Comparison of ENCODE assay signal across 15 cellular contexts in the genomic region with DNA sequence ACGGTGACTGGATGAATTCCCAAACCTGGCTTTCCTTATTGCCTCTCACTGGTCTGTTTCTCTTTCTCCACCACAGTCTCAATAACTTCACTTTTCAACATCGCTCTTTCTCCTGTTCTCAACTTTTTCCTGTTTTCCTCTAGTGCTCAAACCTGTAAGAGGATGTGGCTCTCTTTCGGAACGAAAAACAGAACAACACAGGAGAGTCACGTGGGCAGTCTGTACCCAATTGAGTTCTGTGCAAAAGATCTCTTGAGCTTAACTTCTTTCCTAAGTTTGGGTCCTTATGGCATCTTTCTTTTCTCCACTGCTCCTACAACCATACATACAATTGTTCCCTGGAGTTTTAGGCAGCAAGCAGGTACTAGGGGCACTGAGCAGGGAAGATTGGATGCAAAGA. TPM values are rescaled to one million over a fixed set of nuclear protein-coding genes. Genes with fewer than 3 reads are reported as not detected.
DNase-seq lines count a peak whose midpoint lies in the region; TF ChIP-seq lines count a peak whose summit lies in the region.
"Had no signal": no experiment of that assay in that cellular context is flagged by ENCODE, and none has a peak within 500 bp of the region (broad histone marks: within the 10 kb centered on the region; RNA-seq: fewer than 3 reads in every experiment).

No MANE protein-coding gene starts in this region.

- H3K9me3 Mint-ChIP-seq in activated naive CD4-positive, alpha-beta T cell treated with anti-CD3 and anti-CD28 coated beads, Interleukin-2, amount 10 ng/mL, durations not matched to agents 7 days and 5 days, result peaks cover 8% of the 10 kb centered on the region

- H3K27ac ChIP-seq in HUES64 (ENCODE audit: low read depth, low read length) (peak overlapping the region; percentile 53), transverse colon (peak overlapping the region; percentile 33 to 73 (median 65))
- H3K27ac ChIP-seq in effector memory CD4-positive, alpha-beta T cell (ENCODE audit: insufficient read depth, low read length, poor library complexity, severe bottlenecking), result no peak overlapping the region
- H3K27ac ChIP-seq: adrenal gland, prostate gland, VCaP had no signal

- intact Hi-C loops in transverse colon (cut with DNase I; ENCODE audit: low total_unique reads), result no loop called here

- in situ Hi-C loops in transverse colon (cut with MboI; ENCODE audit: low pct_ligation_motif_present in 1 of 4, low pct_unique_long_range_greater_than_20kb in 1 of 4, low sequenced_read_pairs in 3 of 4), result no loop called here

- H3K4me3 ChIP-seq in HUES64 (ENCODE audit: low read length) (no peak overlapping the region), transverse colon (no peak overlapping the region)
- H3K4me3 ChIP-seq in effector memory CD4-positive, alpha-beta T cell (ENCODE audit: insufficient read depth, low read depth, low read length, poor library complexity, severe bottlenecking), result peak overlapping the region; percentile 8
- H3K4me3 ChIP-seq: adrenal gland, prostate gland had no signal

- TF ChIP-seq CTCF in transverse colon (IDR thresholded peaks at IDR 0.05), result no peak

- no peak for TF ChIP-seq EP300 in transverse colon (IDR thresholded peaks at IDR 0.05; ENCODE audit: low read depth)

- no peaks in the 10 kb centered on the region for H3K36me3 ChIP-seq in HUES64 (ENCODE audit: insufficient read depth, low read length)
- no peaks in the 10 kb centered on the region for H3K36me3 ChIP-seq in effector memory CD4-positive, alpha-beta T cell (ENCODE audit: control insufficient read depth, insufficient read depth, low read length)
- no peaks in the 10 kb centered on the region for H3K36me3 ChIP-seq in transverse colon
- H3K36me3 ChIP-seq: adrenal gland, prostate gland had no signal

- no peaks in the 10 kb centered on the region for H3K27me3 Mint-ChIP-seq in activated naive CD4-positive, alpha-beta T cell treated with anti-CD3 and anti-CD28 coated beads, Interleukin-2, amount 10 ng/mL, durations not matched to agents 7 days and 5 days

- no peaks in the 10 kb centered on the region for H3K9me3 ChIP-seq in HUES64 (ENCODE audit: insufficient read depth, low read depth, low read length)
- H3K9me3 ChIP-seq in effector memory CD4-positive, alpha-beta T cell (ENCODE audit: control insufficient read depth, low read length), result no peaks in the 10 kb centered on the region
- no peaks in the 10 kb centered on the region for H3K9me3 ChIP-seq in transverse colon
- H3K9me3 ChIP-seq: adrenal gland, prostate gland had no signal

- peaks cover 48% of the 10 kb centered on the region for H3K4me1 Mint-ChIP-seq in activated naive CD4-positive, alpha-beta T cell treated with anti-CD3 and anti-CD28 coated beads, Interleukin-2, amount 10 ng/mL, durations not matched to agents 7 days and 5 days

- H3K4me1 ChIP-seq in HUES64 (ENCODE audit: insufficient read depth, low read length) (peaks cover 11% of the 10 kb centered on the region), transverse colon (peaks cover 0 to 49% (median 11%) of the 10 kb centered on the region in 4 donors)
- H3K4me1 ChIP-seq in effector memory CD4-positive, alpha-beta T cell (ENCODE audit: control insufficient read depth, insufficient read depth, low read length, poor library complexity, severe bottlenecking), result peaks cover 8% of the 10 kb centered on the region
- H3K4me1 ChIP-seq: adrenal gland, prostate gland had no signal

- peak overlapping the region; percentile 69 for H3K4me3 Mint-ChIP-seq in activated naive CD4-positive, alpha-beta T cell treated with anti-CD3 and anti-CD28 coated beads, Interleukin-2, amount 10 ng/mL, durations not matched to agents 7 days and 5 days

- TF ChIP-seq POLR2A in transverse colon (IDR thresholded peaks at IDR 0.05), result no peak

- CTCF ChIA-PET in activated naive CD4-positive, alpha-beta T cell treated with anti-CD3 and anti-CD28 coated beads, Interleukin-2, amount 10 ng/mL, durations not matched to agents 7 days and 5 days (lab: Charles Lee), result interaction anchor here (0.6 to 2.3 kb wide), 3 partner anchors 11 to 24 kb away, joined by 3 to 8 read pairs (median 3); no protein-coding TSS in a partner anchor

- peak overlapping the region; percentile 88 for H3K27ac Mint-ChIP-seq in activated naive CD4-positive, alpha-beta T cell treated with anti-CD3 and anti-CD28 coated beads, Interleukin-2, amount 10 ng/mL, durations not matched to agents 7 days and 5 days

- H3K36me3 Mint-ChIP-seq in activated naive CD4-positive, alpha-beta T cell treated with anti-CD3 and anti-CD28 coated beads, Interleukin-2, amount 10 ng/mL, durations not matched to agents 7 days and 5 days, result peaks cover 45% of the 10 kb centered on the region

- peak; percentile 49 for DNase-seq in activated naive CD4-positive, alpha-beta T cell treated with anti-CD3 and anti-CD28 coated beads, Interleukin-2, amount 10 ng/mL, durations not matched to agents 7 days and 5 days
- no peak for DNase-seq in activated naive CD4-positive, alpha-beta T cell (lab: John Stamatoyannopoulos, UW)
- no peak for DNase-seq in effector memory CD4-positive, alpha-beta T cell
- no peak for DNase-seq in transverse colon
- no peak for DNase-seq in dedifferentiated amniotic fluid mesenchymal stem cell (ENCODE audit: extremely low spot score)
- DNase-seq in NCI-H774 (lab: John Stamatoyannopoulos, UW), result no peak
- DNase-seq in activated effector memory CD4-positive, alpha-beta T cell treated with Interleukin-2 at 50 U/mL for 16 hours, result no peak
- DNase-seq: adrenal gland, left ventricle myocardium superior, NCI-H526, SHP77 had no signal

- H3K27me3 ChIP-seq in HUES64 (ENCODE audit: insufficient read depth, low read length), result no peaks in the 10 kb centered on the region
- H3K27me3 ChIP-seq in effector memory CD4-positive, alpha-beta T cell (replicated peaks; ENCODE audit: control insufficient read depth, insufficient read depth, low read length, poor library complexity, severe bottlenecking), result no peaks in the 10 kb centered on the region
- no peaks in the 10 kb centered on the region for H3K27me3 ChIP-seq in transverse colon
- H3K27me3 ChIP-seq: adrenal gland had no signal

- peak overlapping the region; percentile 24; the same call in 1 of the 2 replicates for H3K9ac ChIP-seq in HUES64 (ENCODE audit: low read depth, low read length)

- WGBS in HUES64, result 85% methylated on average over 5 of the region's 5 CpGs
- WGBS in transverse colon (ENCODE audit: low coverage in 1 of 2), 2 donors, result 56 to 64% methylated on average over 5 of the region's 5 CpGs

RNA-seq across cellular contexts. Expression of a gene that starts 8.9 kb away (rescaled TPM):
- not detected for polyA plus RNA-seq in HUES64 (2013, experiment 1 of 2)
- polyA plus RNA-seq in HUES64 (2013, experiment 2 of 2), result not detected
- 1 to 10 TPM in 2 of 4 donors, under 1 TPM in 1, not detected in 1; 0.60 to 3.7 (median 2.9) TPM for total RNA-seq in transverse colon
- total RNA-seq: adrenal gland, M059J had no signal

RNA-seq across cellular contexts. Expression of a gene that starts 58.8 kb away (rescaled TPM):
- not detected for polyA plus RNA-seq in HUES64 (2013, experiment 1 of 2)
- 0.32 TPM for polyA plus RNA-seq in HUES64 (2013, experiment 2 of 2)
- 1 to 10 TPM in 3 of 4 donors, under 1 TPM in 1; 0.20 to 6.7 (median 3.2) TPM for total RNA-seq in transverse colon
